24 cellular contexts compared by ENCODE assay signal in genomic region chr11:74288911-74289310, GRCh38. TPM values are rescaled to one million over a fixed set of nuclear protein-coding genes. Genes with fewer than 3 reads are reported as not detected.
DNase-seq lines count a peak whose midpoint lies in the region; ATAC-seq and TF ChIP-seq lines count a peak whose summit lies in the region.
"Had no signal": no experiment of that assay in that cellular context is flagged by ENCODE, and none has a peak within 500 bp of the region (broad histone marks: within the 10 kb centered on the region; RNA-seq: fewer than 3 reads in every experiment).

No MANE protein-coding gene starts in this region.

- H3K4me2 ChIP-seq in PC-9 (no peak overlapping the region), OCI-LY7 (ENCODE audit: low read length) (no peak overlapping the region)
- H3K4me2 ChIP-seq: neural progenitor cell had no signal

- intact Hi-C loops in PC-9 (cut with micrococcal nuclease; ENCODE audit: unreplicated experiment): no loop called here
- intact Hi-C loops in OCI-LY7 (cut with micrococcal nuclease; ENCODE audit: unreplicated experiment): no loop called here

- peaks cover under 1% of the 10 kb centered on the region; the same call in 1 of the 2 replicates for H3K9me3 ChIP-seq in PC-9 (ENCODE audit: insufficient read depth, low read depth)
- H3K9me3 ChIP-seq in OCI-LY7 (ENCODE audit: low read length): no peaks in the 10 kb centered on the region
- H3K9me3 ChIP-seq: body of pancreas, spleen, stomach had no signal

- no peaks in the 10 kb centered on the region for H3K27me3 ChIP-seq in ACC112 (ENCODE audit: insufficient read depth, low read length)
- H3K27me3 ChIP-seq in PC-9 (ENCODE audit: insufficient read depth, low read depth): no peaks in the 10 kb centered on the region
- H3K27me3 ChIP-seq: body of pancreas, neural progenitor cell, spleen, stomach had no signal

- H2AFZ ChIP-seq in ACC112 (ENCODE audit: low read length, unreplicated experiment) (peak overlapping the region; percentile 22), PC-9 (no peak overlapping the region), OCI-LY7 (ENCODE audit: low read length) (no peak overlapping the region)
- H2AFZ ChIP-seq: neural progenitor cell had no signal

- peak; percentile 41 for ATAC-seq in omental fat pad (ENCODE audit: low FRiP score)

- POLR2A ChIA-PET in PC-9 (lab: Charles Lee; ENCODE audit: unreplicated experiment): no interaction called here
- POLR2A ChIA-PET in OCI-LY7 (lab: Charles Lee): no interaction called here

- BruUV-seq in PC-9 (replicated peaks; lab: Mats Ljungman, UMichigan): no TSS peak
- no TSS peak for BruUV-seq in OCI-LY7 (replicated peaks; lab: Mats Ljungman, UMichigan)

- H3K4me3 ChIP-seq in ACC112 (ENCODE audit: low read depth, low read length) (no peak overlapping the region), PC-9 (no peak overlapping the region), choroid plexus epithelial cell (ENCODE audit: low read depth, low read length) (no peak overlapping the region), OCI-LY7 (ENCODE audit: low read depth, low read length, poor library complexity, severe bottlenecking) (no peak overlapping the region)
- H3K4me3 ChIP-seq: body of pancreas, neural progenitor cell, spleen, stomach had no signal

- peak overlapping the region; percentile 78 for H3K27ac ChIP-seq in ACC112 (ENCODE audit: low read depth, low read length)
- H3K27ac ChIP-seq in PC-9: peak overlapping the region; percentile 73
- H3K27ac ChIP-seq in OCI-LY7 (ENCODE audit: low read depth, low read length, poor library complexity, severe bottlenecking): no peak overlapping the region
- H3K27ac ChIP-seq: body of pancreas, neural progenitor cell, spleen, stomach had no signal

- peak in 1 of 2 experiments; percentile 12 for DNase-seq in PC-9
- DNase-seq in choroid plexus epithelial cell (ENCODE audit: low read depth): peak; percentile 71
- DNase-seq in omental fat pad (ENCODE audit: low spot score): no peak
- no peak for DNase-seq in activated CD4-positive, alpha-beta T cell treated with anti-CD3 and anti-CD28 coated beads for 1 hour
- no peak for DNase-seq in NCI-H146 (lab: John Stamatoyannopoulos, UW)
- no peak for DNase-seq in stimulated activated CD4-positive, alpha-beta T cell treated with anti-CD3 and anti-CD28 coated beads, Interleukin-2, amount 100 ng/mL, for 24 hours
- no peak for DNase-seq in OCI-LY7 (ENCODE audit: low spot score)
- DNase-seq: activated CD4-positive, CD25-positive, alpha-beta regulatory T cell; activated naive CD4-positive, alpha-beta T cell treated with Interleukin-2 at 50 U/mL for 16 hours; cerebellar nuclear complex; glutamatergic neuron; KG1; mesendoderm; NCI-H1092 treated with DMSO at 0.1 percent for 48 hours; NCI-H1930; NCI-H526 treated with DMSO at 0.1 percent for 48 hours; SIG-M5; spleen; stimulated activated CD4-positive, alpha-beta T cell treated with anti-CD3 and anti-CD28 coated beads, Interleukin-2, amount 100 ng/mL, for 48 hours; stomach had no signal

- CTCF ChIA-PET in PC-9 (lab: Charles Lee) (no interaction called here), OCI-LY7 (lab: Charles Lee; ENCODE audit: unreplicated experiment) (no interaction called here)

- H3F3A ChIP-seq in PC-9 (ENCODE audit: insufficient read depth, low read depth): peaks cover 10% of the 10 kb centered on the region; the same call in 1 of the 2 replicates

- H3K9me2 ChIP-seq in PC-9 (ENCODE audit: insufficient read depth) (no peaks in the 10 kb centered on the region), OCI-LY7 (ENCODE audit: insufficient read depth, low read length) (no peaks in the 10 kb centered on the region)

- TF ChIP-seq CTCF in PC-9 (conservative IDR thresholded peaks at IDR 0.05) (no peak), choroid plexus epithelial cell (conservative IDR thresholded peaks at IDR 0.05; ENCODE audit: low read depth, low read length) (no peak), omental fat pad (IDR thresholded peaks at IDR 0.05) (no peak), OCI-LY7 (conservative IDR thresholded peaks at IDR 0.05; ENCODE audit: low read length) (no peak)

- no peaks in the 10 kb centered on the region for H4K20me1 ChIP-seq in PC-9 (ENCODE audit: insufficient read depth)
- H4K20me1 ChIP-seq in OCI-LY7 (ENCODE audit: insufficient read depth, low read length): no peaks in the 10 kb centered on the region

- H3K79me2 ChIP-seq in ACC112 (ENCODE audit: control insufficient read depth, insufficient read depth, low read length, unreplicated experiment) (no peaks in the 10 kb centered on the region), PC-9 (ENCODE audit: low read depth) (no peaks in the 10 kb centered on the region), OCI-LY7 (ENCODE audit: insufficient read depth, low read depth, low read length) (no peaks in the 10 kb centered on the region)

- peaks cover 19% of the 10 kb centered on the region for H3K4me1 ChIP-seq in ACC112 (ENCODE audit: control insufficient read depth, insufficient read depth, low read length, unreplicated experiment)
- H3K4me1 ChIP-seq in PC-9 (replicated peaks; ENCODE audit: insufficient read depth): peaks cover 23% of the 10 kb centered on the region
- H3K4me1 ChIP-seq in OCI-LY7 (ENCODE audit: insufficient read depth, low read length, poor library complexity, severe bottlenecking): no peaks in the 10 kb centered on the region
- H3K4me1 ChIP-seq: neural progenitor cell, spleen had no signal

- 0 out of 2 replicates have a peak, but pooled peaks cover 6% of the 10 kb centered on the region for H3K36me3 ChIP-seq in ACC112 (ENCODE audit: insufficient read depth, low read length)
- no peaks in the 10 kb centered on the region for H3K36me3 ChIP-seq in PC-9 (ENCODE audit: low read depth)
- H3K36me3 ChIP-seq in OCI-LY7 (ENCODE audit: insufficient read depth, low read length): no peaks in the 10 kb centered on the region
- H3K36me3 ChIP-seq: neural progenitor cell, spleen, stomach had no signal

RNA-seq across cellular contexts. Expression of gene P4HA3, which starts 22.5 kb away (rescaled TPM):
- 0.22 and 0.60 TPM in 2 replicates for total RNA-seq in PC-9 (2021)
- total RNA-seq in omental fat pad: 1 to 10 TPM in 2 of 4 donors, under 1 TPM in 2; 0.50 to 4.4 (median 1.6) TPM
- not detected in 2 replicates for total RNA-seq in OCI-LY7 (2014; rRNA removed; shearing (Covaris generic))
- not detected in 2 replicates for total RNA-seq in OCI-LY7 (2022)
- total RNA-seq: activated T-helper 1 cell treated with anti-CD3 and anti-CD28 coated beads, Interleukin-12 subunit alpha, Interleukin-12 subunit beta, Interleukin-2, Interleukin-4 antibody, amounts not matched to agents 30 ng/mL and 10 ng/mL and 1 ng/mL, durations not matched to agents 14 hours and 24 hours and 36 hours; body of pancreas had no signal
